ENCODE assay signal across 15 cellular contexts in the genomic region with DNA sequence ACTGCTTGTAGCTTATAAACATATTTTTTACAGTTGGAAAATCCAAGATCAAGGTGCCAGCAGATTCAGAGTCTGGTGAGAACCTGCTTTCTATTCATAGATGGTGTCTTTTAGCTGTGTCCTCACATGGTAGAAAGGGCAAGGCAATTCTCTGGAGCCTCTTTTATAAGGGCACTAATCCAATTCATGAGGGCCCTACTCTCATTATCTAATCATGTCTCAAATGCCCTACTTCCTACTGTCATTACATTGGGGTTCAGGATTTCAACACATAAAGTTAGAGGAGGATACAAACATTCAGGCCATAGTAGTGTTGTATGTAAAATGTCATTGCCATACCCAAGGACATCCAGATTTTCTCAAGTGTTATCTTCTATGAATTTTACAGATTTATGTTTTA.
"Had no signal": no experiment of that assay in that cellular context is flagged by ENCODE, and none has a peak within 500 bp of the region (broad histone marks: within the 10 kb centered on the region; RNA-seq: fewer than 3 reads in every experiment).

No MANE protein-coding gene starts in this region.

- H3K36me3 ChIP-seq: esophagus muscularis mucosa, gastroesophageal sphincter, heart right ventricle, left lung, lower lobe of right lung had no signal

- H3K9me3 ChIP-seq: esophagus muscularis mucosa, gastroesophageal sphincter, left lung, lower lobe of right lung had no signal

- ATAC-seq: foreskin keratinocyte; gastroesophageal sphincter; left lung; lower lobe of right lung; naive thymus-derived CD4-positive, alpha-beta T cell had no signal

- DNase-seq: dermis blood vessel endothelial cell; dorsolateral prefrontal cortex; effector CD4-positive, alpha-beta T cell; effector memory CD4-positive, alpha-beta T cell; foreskin keratinocyte; heart right ventricle; hippocampal formation; left cardiac atrium; left lung; lower lobe of right lung; mesenchymal stem cell; naive thymus-derived CD4-positive, alpha-beta T cell had no signal

- H3K27me3 ChIP-seq: dorsolateral prefrontal cortex, esophagus muscularis mucosa, foreskin keratinocyte, gastroesophageal sphincter, heart right ventricle, left lung had no signal

- H3K4me1 ChIP-seq: foreskin keratinocyte, left lung, lower lobe of right lung had no signal

- H3K4me3 ChIP-seq: coronary artery, dorsolateral prefrontal cortex, esophagus muscularis mucosa, gastroesophageal sphincter, heart right ventricle, left lung, lower lobe of right lung had no signal

- H3K27ac ChIP-seq: coronary artery, dorsolateral prefrontal cortex, esophagus muscularis mucosa, foreskin keratinocyte, gastroesophageal sphincter, heart right ventricle, left lung, lower lobe of right lung had no signal
